12 cellular contexts compared by ENCODE assay signal in the genomic region with DNA sequence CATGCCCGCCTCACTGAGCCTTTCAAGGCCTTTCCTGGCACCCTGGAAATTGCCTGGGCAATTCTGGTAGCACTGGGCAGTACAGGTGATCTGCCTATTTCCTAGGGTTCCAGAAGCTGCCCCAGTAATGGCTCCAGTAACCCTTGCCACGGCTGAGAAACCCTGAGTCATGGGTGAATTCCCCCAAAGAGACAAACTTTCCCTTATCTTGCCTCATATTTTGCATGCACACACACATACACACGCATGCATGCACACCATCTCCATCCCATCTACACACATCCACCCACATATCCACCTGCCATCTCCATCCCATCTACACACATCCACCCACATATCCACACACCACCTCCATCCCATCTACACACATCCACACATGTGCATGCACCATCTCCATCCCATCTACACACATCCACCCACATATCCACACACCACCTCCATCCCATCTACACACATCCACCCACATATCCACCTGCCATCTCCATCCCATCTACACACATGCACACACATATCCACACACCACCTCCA. TPM values are rescaled to one million over a fixed set of nuclear protein-coding genes. Genes with fewer than 3 reads are reported as not detected.
A peak's percentile ranks its signal among the peaks of the same experiment; 100 is the strongest.
DNase-seq lines count a peak whose midpoint lies in the region; ATAC-seq, FAIRE-seq and TF ChIP-seq lines count a peak whose summit lies in the region.
"Not testable (repeated sequence)": the region's sequence is repeated elsewhere in the genome, so short reads cannot be mapped to it uniquely, and the experiment has no call there.
"Had no signal": no experiment of that assay in that cellular context is flagged by ENCODE, and none has a peak within 500 bp of the region (broad histone marks: within the 10 kb centered on the region; RNA-seq: fewer than 3 reads in every experiment).

No MANE protein-coding gene starts in this region.

- intact Hi-C loops in kidney (cut with DNase I): not testable (repeated sequence)

- POLR2A ChIA-PET in A549 (lab: Yijun Ruan, JAX): not testable (repeated sequence)

- not testable (repeated sequence) for H3K36me3 ChIP-seq in kidney (ENCODE audit: control insufficient read depth in 1 of 2, insufficient read depth in 2 of 2, low read length in 2 of 2); small intestine (ENCODE audit: control insufficient read depth in 2 of 2, insufficient read depth in 2 of 2, low read length in 2 of 2)

- not testable (repeated sequence) for H3K27me3 ChIP-seq in small intestine (ENCODE audit: control insufficient read depth in 2 of 2, insufficient read depth in 2 of 2, low read length in 2 of 2)

- 19% methylated on average over 3 of the region's 3 CpGs for WGBS in A549 (ENCODE audit: missing lambda C conversion rate)
- 69 to 77% (median 70%) methylated on average over 3 of the region's 3 CpGs for WGBS in small intestine, 3 donors

- H3K27ac ChIP-seq in A549; kidney (ENCODE audit: low read depth in 2 of 2, low read length in 2 of 2); small intestine (ENCODE audit: low read depth in 1 of 2, low read length in 1 of 2): not testable (repeated sequence)

- H3K4me2 ChIP-seq in A549: not testable (repeated sequence)

- not testable (repeated sequence) for TF ChIP-seq CTCF in A549 (IDR thresholded peaks at IDR 0.05); kidney (IDR thresholded peaks at IDR 0.05; ENCODE audit: borderline replicate concordance, extremely low read depth, insufficient read depth)

- TF ChIP-seq POLR2A in A549 (IDR thresholded peaks at IDR 0.05; ENCODE audit: low read length); GM12892 (IDR thresholded peaks at IDR 0.05; ENCODE audit: low read depth, low read length): not testable (repeated sequence)

- not testable (repeated sequence) for TF ChIP-seq EP300 in A549 (IDR thresholded peaks at IDR 0.05)

- CTCF ChIA-PET in A549 (lab: Yijun Ruan, JAX): not testable (repeated sequence)

- H3K9ac ChIP-seq in kidney (ENCODE audit: low read length in 2 of 2): not testable (repeated sequence)

- not testable (repeated sequence) for TF ChIP-seq RAD21 in A549 (conservative IDR thresholded peaks at IDR 0.05 in 1 of 2, IDR thresholded peaks at IDR 0.05 in 1 of 2)

- not testable (repeated sequence) for H3K4me3 ChIP-seq in A549; kidney (ENCODE audit: low read length in 2 of 2); small intestine (ENCODE audit: low read depth in 1 of 2, low read length in 2 of 2)

- H3K9me3 ChIP-seq in A549; kidney (ENCODE audit: control insufficient read depth in 1 of 2, low read length in 2 of 2); small intestine (ENCODE audit: control insufficient read depth, low read depth): not testable (repeated sequence)

- ATAC-seq in A549: not testable (repeated sequence)

- not testable (repeated sequence) for H3K4me1 ChIP-seq in A549; kidney (ENCODE audit: control insufficient read depth in 1 of 2, insufficient read depth in 1 of 2, low read depth in 1 of 2, low read length in 2 of 2); small intestine (ENCODE audit: control insufficient read depth in 2 of 2, insufficient read depth in 1 of 2, low read depth in 1 of 2, low read length in 1 of 2)

- peak; percentile 98 for FAIRE-seq in A549 (lab: Jason Lieb, UNC)
- peak; percentile 93 for FAIRE-seq in GM12892 (lab: Jason Lieb, UNC)
- peak; percentile 88 for FAIRE-seq in endometrium (lab: Jason Lieb, UNC)
- FAIRE-seq in kidney (lab: Jason Lieb, UNC): peak; percentile 44
- peak; percentile 88 for FAIRE-seq in small intestine (lab: Jason Lieb, UNC)
- peak; percentile 100 for FAIRE-seq in urothelium cell line (lab: Jason Lieb, UNC)

- not testable (repeated sequence) for DNase-seq in A549 (ENCODE audit: low read depth in 1 of 2, low spot score in 1 of 2); GM12892 (ENCODE audit: insufficient read length); kidney; small intestine; urothelium cell line (ENCODE audit: low spot score)
- peak; percentile 52 for DNase-seq in activated effector memory CD4-positive, alpha-beta T cell treated with anti-CD3 and anti-CD28 coated beads, Interleukin-2, amount 50 U/mL, for 16 hours
- DNase-seq in mesenteric fat pad (ENCODE audit: low spot score): peak; percentile 65

RNA-seq across cellular contexts. Expression of a gene that starts 21.2 kb away (rescaled TPM):
- polyA plus RNA-seq in A549 (2011; rRNA removed): not detected in 2 replicates
- polyA plus RNA-seq in A549 (2012; cell fraction: cytosol; rRNA removed): not detected in 2 replicates
- not detected in 2 replicates for polyA plus RNA-seq in A549 (2012; cell fraction: nucleus; rRNA removed)
- not detected in 3 replicates for polyA plus RNA-seq in A549 (2017; fragmentation: RNase III; extraction: RNeasy Plus Mini Kit Qiagen cat#74134 plus additional on column Dnase treatment)
- not detected in 2 replicates for polyA minus RNA-seq in A549 (2011; rRNA and poly(A)+ RNA removed)
- not detected for polyA plus RNA-seq in GM12892 (2012; ENCODE audit: missing spikeins)
- total RNA-seq in kidney: not detected
- polyA plus RNA-seq in kidney (ENCODE audit: insufficient read depth, low read depth, low replicate concordance): not detected
- not detected for total RNA-seq in mesenteric fat pad
- under 1 TPM in 1 of 3 donors, not detected in 2; 0.22 TPM for polyA plus RNA-seq in small intestine
- total RNA-seq: CD4-positive, alpha-beta T cell; CD8-positive, alpha-beta memory T cell; HFFc6 had no signal
- polyA plus RNA-seq: CD14-positive monocyte; CD8-positive, alpha-beta memory T cell had no signal

RNA-seq across cellular contexts. Expression of a gene that starts 55.8 kb away (rescaled TPM):
- polyA plus RNA-seq in A549 (2011; rRNA removed) (42.7 and 49.3 TPM in 2 replicates), A549 (2017; fragmentation: RNase III; extraction: RNeasy Plus Mini Kit Qiagen cat#74134 plus additional on column Dnase treatment) (25.6 to 28.2 TPM (median 27.5 TPM) in 3 replicates), kidney (ENCODE audit: insufficient read depth, low read depth, low replicate concordance) (37.8 TPM), small intestine (10 to 100 TPM; 26.3 to 40.0 (median 38.2) TPM)
- polyA plus RNA-seq in A549 (2012; cell fraction: cytosol; rRNA removed): 18.8 and 20.5 TPM in 2 replicates
- polyA plus RNA-seq in A549 (2012; cell fraction: nucleus; rRNA removed): 72.1 and 76.4 TPM in 2 replicates
- polyA minus RNA-seq in A549 (2011; rRNA and poly(A)+ RNA removed): 50.5 and 55.4 TPM in 2 replicates
- 33.9 TPM for polyA plus RNA-seq in GM12892 (2012; ENCODE audit: missing spikeins)
- total RNA-seq in kidney (67.9 TPM), mesenteric fat pad (45.1 TPM)

RNA-seq across cellular contexts. Expression of a gene that starts 55.9 kb away (rescaled TPM):
- polyA plus RNA-seq in A549 (2011; rRNA removed) (13.6 and 19.7 TPM in 2 replicates), A549 (2017; fragmentation: RNase III; extraction: RNeasy Plus Mini Kit Qiagen cat#74134 plus additional on column Dnase treatment) (19.0 to 19.7 TPM (median 19.5 TPM) in 3 replicates), kidney (ENCODE audit: insufficient read depth, low read depth, low replicate concordance) (9.2 TPM), small intestine (1 to 10 TPM; 6.5 to 8.8 (median 8.5) TPM)
- polyA plus RNA-seq in A549 (2012; cell fraction: cytosol; rRNA removed): 4.7 and 5.1 TPM in 2 replicates
- polyA plus RNA-seq in A549 (2012; cell fraction: nucleus; rRNA removed): 2.3 and 3.5 TPM in 2 replicates
- polyA minus RNA-seq in A549 (2011; rRNA and poly(A)+ RNA removed): 10.5 and 11.6 TPM in 2 replicates
- polyA plus RNA-seq in GM12892 (2012; ENCODE audit: missing spikeins): 28.2 TPM
- total RNA-seq in kidney (33.3 TPM), mesenteric fat pad (18.2 TPM)
